Comparison of ENCODE assay signal across 9 cellular contexts in the genomic region with DNA sequence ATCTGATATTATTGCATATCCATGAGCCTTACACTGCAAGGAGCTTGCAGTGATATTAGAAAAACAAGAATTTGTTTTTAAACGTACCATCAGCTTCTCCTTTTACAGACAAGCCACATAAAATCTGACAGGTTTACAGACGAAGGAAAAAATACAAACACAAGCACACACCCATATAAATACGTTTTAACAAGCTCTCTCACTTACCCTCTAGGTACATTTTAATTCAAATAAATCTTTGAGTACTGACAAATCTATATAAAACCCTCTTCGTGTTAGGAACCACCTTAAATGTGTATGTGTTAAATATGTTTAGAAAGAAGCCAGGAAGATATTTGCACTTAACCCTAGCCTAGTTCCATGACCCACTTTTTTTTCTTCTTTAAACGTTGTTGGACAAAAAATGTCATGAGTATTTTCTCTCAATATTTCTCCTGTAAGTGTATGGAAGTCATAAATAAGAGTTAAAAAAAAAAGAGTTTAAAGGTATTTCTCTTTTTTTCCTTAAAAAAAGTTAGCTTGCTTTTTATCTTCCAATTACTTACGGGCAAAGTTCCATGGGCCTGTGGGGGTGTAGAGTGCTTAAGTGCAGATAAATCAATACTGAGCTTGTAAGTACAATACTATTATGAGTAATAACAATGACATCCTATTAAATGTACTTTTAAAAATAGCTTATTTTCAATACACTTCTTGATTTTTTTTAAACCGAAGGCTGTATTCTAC. TPM values are rescaled to one million over a fixed set of nuclear protein-coding genes. Genes with fewer than 3 reads are reported as not detected.
DNase-seq lines count a peak whose midpoint lies in the region; ATAC-seq and TF ChIP-seq lines count a peak whose summit lies in the region.
"Had no signal": no experiment of that assay in that cellular context is flagged by ENCODE, and none has a peak within 500 bp of the region (broad histone marks: within the 10 kb centered on the region; RNA-seq: fewer than 3 reads in every experiment).

No MANE protein-coding gene starts in this region.

- CTCF ChIA-PET in CD4-positive, alpha-beta T cell (lab: Charles Lee), result interaction anchor here (1.8 to 4.6 kb wide), 2 partner anchors 47 to 157 kb away, joined by 4 to 15 read pairs; no protein-coding TSS in a partner anchor

- POLR2A ChIA-PET in CD4-positive, alpha-beta T cell (lab: Charles Lee), result interaction anchor here (0.8 to 6.3 kb wide), 15 partner anchors 13 to 152 kb away, joined by 3 to 149 read pairs (median 5); no protein-coding TSS in a partner anchor

- peak overlapping the region; percentile 99 for H3K4me3 Mint-ChIP-seq in CD4-positive, alpha-beta T cell
- H3K4me3 Mint-ChIP-seq in neural crest cell, result peak overlapping the region; percentile 80

- peaks cover 63% of the 10 kb centered on the region for H3K4me1 Mint-ChIP-seq in CD4-positive, alpha-beta T cell (ENCODE audit: low read depth)
- peaks cover 14% of the 10 kb centered on the region for H3K4me1 Mint-ChIP-seq in neural crest cell

- peaks cover 35% of the 10 kb centered on the region for H3K36me3 Mint-ChIP-seq in CD4-positive, alpha-beta T cell (ENCODE audit: low read depth)
- no peaks in the 10 kb centered on the region for H3K36me3 Mint-ChIP-seq in neural crest cell (ENCODE audit: low read depth)

- no peaks in the 10 kb centered on the region for H3K27me3 Mint-ChIP-seq in CD4-positive, alpha-beta T cell
- peaks cover 57% of the 10 kb centered on the region for H3K27me3 Mint-ChIP-seq in neural crest cell (ENCODE audit: low read depth)

- peaks cover 4% of the 10 kb centered on the region for H3K9me3 Mint-ChIP-seq in CD4-positive, alpha-beta T cell
- no peaks in the 10 kb centered on the region for H3K9me3 Mint-ChIP-seq in neural crest cell

- H3K27me3 ChIP-seq in CD4-positive, alpha-beta T cell (ENCODE audit: control insufficient read depth, insufficient read depth, low read length), result no peaks in the 10 kb centered on the region
- H3K27me3 ChIP-seq in dorsolateral prefrontal cortex, result no peaks in the 10 kb centered on the region

- no peak for DNase-seq in CD4-positive, alpha-beta T cell
- DNase-seq in NAMALWA (ENCODE audit: low spot score) (peak; percentile 41), dorsolateral prefrontal cortex (no peak), neural crest cell (ENCODE audit: low read depth, low spot score) (no peak), GM20000 (ENCODE audit: low spot score) (no peak), GF-D8 (lab: John Stamatoyannopoulos, UW) (no peak), NCI-H2171 treated with DMSO at 0.1 percent for 48 hours (lab: John Stamatoyannopoulos, UW) (no peak)

- TF ChIP-seq CTCF in CD4-positive, alpha-beta T cell (IDR thresholded peaks at IDR 0.05), result no peak
- no peak for TF ChIP-seq CTCF in dorsolateral prefrontal cortex (IDR thresholded peaks at IDR 0.05 in 54 of 56, conservative IDR thresholded peaks at IDR 0.05 in 2 of 56; ENCODE audit: low read depth in 1 of 56, partially characterized antibody in 56 of 56)
- no peak for TF ChIP-seq CTCF in neural crest cell (conservative IDR thresholded peaks at IDR 0.05)
- no peak for TF ChIP-seq CTCF in GM20000 (IDR thresholded peaks at IDR 0.05; ENCODE audit: extremely low read depth, missing control alignments)

- intact Hi-C loops in CD4-positive, alpha-beta T cell (cut with DNase I, micrococcal nuclease), result loop anchor here (2.0 to 10.0 kb wide), 6 partner anchors 35 to 155 kb away; no protein-coding TSS in a partner anchor
- intact Hi-C loops in dorsolateral prefrontal cortex (cut with DNase I), result loop anchor here in 1 of 2 donors (5.0 kb wide), 2 partner anchors 40 to 110 kb away; a partner anchor contains a TSS

- peak overlapping the region; percentile 61 to 93 (median 81) for H3K4me3 ChIP-seq in dorsolateral prefrontal cortex

- H3K27ac Mint-ChIP-seq in CD4-positive, alpha-beta T cell, result peak overlapping the region; percentile 85
- no peak overlapping the region for H3K27ac Mint-ChIP-seq in neural crest cell (ENCODE audit: unreplicated experiment)

- no peaks in the 10 kb centered on the region for H3K9me3 ChIP-seq in CD4-positive, alpha-beta T cell (ENCODE audit: control insufficient read depth, low read length)

- no peak for ATAC-seq in CD4-positive, alpha-beta T cell (ENCODE audit: poor library complexity)
- no peak for ATAC-seq in GM18511 (IDR thresholded peaks at IDR 0.05; ENCODE audit: unreplicated experiment)

- H3K27ac ChIP-seq in CD4-positive, alpha-beta T cell (ENCODE audit: low read depth, low read length), result peak overlapping the region; percentile 76
- peak overlapping the region; percentile 11 to 99 (median 97) for H3K27ac ChIP-seq in dorsolateral prefrontal cortex

RNA-seq across cellular contexts. Expression of a gene that starts 1.5 kb away (rescaled TPM):
- total RNA-seq in CD4-positive, alpha-beta T cell, result 10 to 100 TPM; 54.3 to 63.4 TPM
- total RNA-seq in dorsolateral prefrontal cortex (100 to 1,000 TPM in 119 of 120 experiments, 10 to 100 TPM in 1; 87.3 to 271 (median 162) TPM), neural crest cell (0.93 TPM in 2 replicates)

RNA-seq across cellular contexts. Expression of a gene that starts 38.6 kb away (rescaled TPM):
- total RNA-seq in CD4-positive, alpha-beta T cell, result under 1 TPM; 0.11 to 0.16 TPM
- total RNA-seq in dorsolateral prefrontal cortex, result 1 to 10 TPM in 43 of 120 experiments, under 1 TPM in 69, not detected in 8; 0.13 to 4.1 (median 0.81) TPM
- not detected in 2 replicates for total RNA-seq in neural crest cell
- total RNA-seq: SK-MEL-5 had no signal

Comparison
In these comparisons a context has a peak if more than half of its experiments do, and no peak if none do; other contexts are left out.
1. RNA of a gene that starts 1.5 kb away (total RNA-seq): 87.3 to 271 TPM in dorsolateral prefrontal cortex and 54.3 to 63.4 TPM in CD4-positive, alpha-beta T cell; 0.93 TPM in neural crest cell; every median in the first group is over 10 times any median in the second.